In the genomic region with DNA sequence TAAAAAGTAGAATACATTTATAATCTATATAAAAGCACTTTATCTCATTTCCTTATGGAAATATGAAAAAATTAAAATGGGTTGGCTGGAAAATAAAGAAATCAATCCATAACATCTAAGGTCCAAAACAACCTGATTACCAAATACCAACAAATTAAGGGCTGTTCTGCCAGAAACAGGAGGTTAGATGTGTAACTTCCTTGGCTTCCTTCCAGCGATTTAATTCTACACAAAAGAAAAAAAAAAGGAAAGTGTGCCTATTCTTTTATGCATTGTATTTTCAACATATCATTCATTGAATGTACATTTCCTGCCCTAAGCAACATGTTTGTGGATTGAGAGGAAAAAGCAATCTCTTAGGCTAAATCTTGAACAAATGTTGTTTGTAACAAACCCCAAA, we compare ENCODE assay signal across 14 cellular contexts. TPM values are rescaled to one million over a fixed set of nuclear protein-coding genes. Genes with fewer than 3 reads are reported as not detected.
DNase-seq lines count a peak whose midpoint lies in the region; ATAC-seq and TF ChIP-seq lines count a peak whose summit lies in the region.
"Had no signal": no experiment of that assay in that cellular context is flagged by ENCODE, and none has a peak within 500 bp of the region (broad histone marks: within the 10 kb centered on the region; RNA-seq: fewer than 3 reads in every experiment).

No MANE protein-coding gene starts in this region.

- POLR2A ChIA-PET in OCI-LY7 (lab: Charles Lee): interaction anchor here (0.7 to 3.3 kb wide), 5 partner anchors 9 to 211 kb away, joined by 4 to 23 read pairs (median 5); no protein-coding TSS in a partner anchor

- no peaks in the 10 kb centered on the region for H3K9me3 ChIP-seq in OCI-LY7 (ENCODE audit: low read length)

- ATAC-seq in GM21737 (IDR thresholded peaks at IDR 0.05; ENCODE audit: unreplicated experiment): no peak

- peak overlapping the region; percentile 61; the same call in 1 of the 2 replicates for H2AFZ ChIP-seq in OCI-LY7 (ENCODE audit: low read length)

- TF ChIP-seq CTCF in OCI-LY7 (conservative IDR thresholded peaks at IDR 0.05; ENCODE audit: low read length): no peak

- no peak overlapping the region for H3K4me2 ChIP-seq in OCI-LY7 (ENCODE audit: low read length)

- no peak overlapping the region for H3K27ac ChIP-seq in OCI-LY7 (ENCODE audit: low read depth, low read length, poor library complexity, severe bottlenecking)

- no peaks in the 10 kb centered on the region for H3K9me2 ChIP-seq in OCI-LY7 (ENCODE audit: insufficient read depth, low read length)

- H3K79me2 ChIP-seq in OCI-LY7 (ENCODE audit: insufficient read depth, low read depth, low read length): no peaks in the 10 kb centered on the region

- intact Hi-C loops in OCI-LY7 (cut with micrococcal nuclease; ENCODE audit: unreplicated experiment): no loop called here

- CTCF ChIA-PET in OCI-LY7 (lab: Charles Lee; ENCODE audit: unreplicated experiment): no interaction called here

- H4K20me1 ChIP-seq in OCI-LY7 (ENCODE audit: insufficient read depth, low read length): no peaks in the 10 kb centered on the region

- BruUV-seq in OCI-LY7 (replicated peaks; lab: Mats Ljungman, UMichigan): no TSS peak

- DNase-seq in NCI-H146 (lab: John Stamatoyannopoulos, UW): peak; percentile 9
- DNase-seq in NCI-H146 treated with DMSO at 0.1 percent for 48 hours (lab: John Stamatoyannopoulos, UW; ENCODE audit: unreplicated experiment): no peak
- DNase-seq in OCI-LY7 (ENCODE audit: low spot score): no peak
- DNase-seq in dermis blood vessel endothelial cell: peak; percentile 84
- peak; percentile 28 for DNase-seq in iris pigment epithelial cell (ENCODE audit: low read depth)
- no peak for DNase-seq in activated T-cell treated with anti-CD3 and anti-CD28 coated beads, Interleukin-2, amount 50 U/mL, for 1 hour
- DNase-seq in NCI-H2081 treated with DMSO at 0.1 percent for 48 hours (lab: John Stamatoyannopoulos, UW): no peak
- DNase-seq: COR-L47, DMS79 treated with DMSO at 0.1 percent for 48 hours, IMR-90, NCI-H1048, NCI-H1694, NCI-H82 had no signal

- peaks cover 25% of the 10 kb centered on the region for H3K4me1 ChIP-seq in OCI-LY7 (ENCODE audit: insufficient read depth, low read length, poor library complexity, severe bottlenecking)

- no peak overlapping the region for H3K4me3 ChIP-seq in OCI-LY7 (ENCODE audit: low read depth, low read length, poor library complexity, severe bottlenecking)

- H3K36me3 ChIP-seq in OCI-LY7 (ENCODE audit: insufficient read depth, low read length): no peaks in the 10 kb centered on the region

RNA-seq across cellular contexts. Expression of a gene that starts 36.2 kb away (rescaled TPM):
- 33.7 and 41.7 TPM in 2 replicates for total RNA-seq in OCI-LY7 (2014; rRNA removed; shearing (Covaris generic))
- total RNA-seq in OCI-LY7 (2022) (59.7 and 62.0 TPM in 2 replicates), dermis blood vessel endothelial cell (17.9 and 27.1 TPM in 2 replicates)

Comparison
In these comparisons a context has a peak if more than half of its experiments do, and no peak if none do; other contexts are left out.
1. DNase-seq: peak in NCI-H146 (single experiment), dermis blood vessel endothelial cell (single experiment) and iris pigment epithelial cell (single experiment); none in NCI-H146 treated with DMSO at 0.1 percent for 48 hours (single experiment), OCI-LY7 (single experiment), activated T-cell treated with anti-CD3 and anti-CD28 coated beads, Interleukin-2, amount 50 U/mL, for 1 hour (single experiment) and NCI-H2081 treated with DMSO at 0.1 percent for 48 hours (single experiment).